In genomic region chr19:48393559-48394330, GRCh38 we compare ENCODE assay signal across 8 cellular contexts. TPM values are rescaled to one million over a fixed set of nuclear protein-coding genes. Genes with fewer than 3 reads are reported as not detected.
DNase-seq lines count a peak whose midpoint lies in the region; ATAC-seq lines count a peak whose summit lies in the region.

GRIN2D (plus strand) TSS chr19:48393668; CDS start chr19:48398393, 4,725 bp downstream.

- H3K18ac ChIP-seq in mesenchymal stem cell (ENCODE audit: low read depth in 1 of 2, low read length in 2 of 2) = peak within 1 kb of the TSS; percentile 78 to 84

- peak within 1 kb of the TSS; percentile 54 for H3K9ac ChIP-seq in mesenchymal stem cell (ENCODE audit: low read length)

- H2BK15ac ChIP-seq in mesenchymal stem cell (ENCODE audit: low read depth, poor library complexity, severe bottlenecking) = peak within 1 kb of the TSS; percentile 55

- H3K27ac Mint-ChIP-seq in CD8-positive, alpha-beta memory T cell = peak within 1 kb of the TSS in 6 of 8 donors; percentile 33 to 80 (median 60)
- no peak within 1 kb of the TSS for H3K27ac Mint-ChIP-seq in activated naive CD8-positive, alpha-beta T cell

- peaks cover 29% of the 10 kb centered on the region for H3K27me3 ChIP-seq in CD8-positive, alpha-beta memory T cell (ENCODE audit: insufficient read depth, low read length, poor library complexity, severe bottlenecking)
- H3K27me3 ChIP-seq in mesenchymal stem cell (ENCODE audit: control insufficient read depth in 1 of 2, insufficient read depth in 1 of 2, low read length in 2 of 2) = peaks cover 33 to 34% of the 10 kb centered on the region in 2 experiments

- H3K79me1 ChIP-seq in mesenchymal stem cell (replicated peaks; ENCODE audit: low read length, poor library complexity, severe bottlenecking) = peaks cover 3% of the 10 kb centered on the region

- no peak for ATAC-seq in activated CD4-positive, CD25-positive, alpha-beta regulatory T cell treated with anti-CD3 and anti-CD28 coated beads, Interleukin-2, amount 50 U/mL, for 24 hours

- H2BK12ac ChIP-seq in mesenchymal stem cell (ENCODE audit: low read length in 2 of 2) = peak within 1 kb of the TSS; percentile 56 to 79

- peaks cover 0 to 14% (median 0%) of the 10 kb centered on the region in 3 donors for H3K36me3 Mint-ChIP-seq in CD8-positive, alpha-beta memory T cell
- no peaks in the 10 kb centered on the region for H3K36me3 Mint-ChIP-seq in activated naive CD8-positive, alpha-beta T cell

- WGBS in mesenchymal stem cell = 3% methylated on average over 24 of the region's 40 CpGs

- H3K4me2 ChIP-seq in mesenchymal stem cell (ENCODE audit: low read length, poor library complexity, severe bottlenecking) = peak within 1 kb of the TSS; percentile 80

- H3K4me3 Mint-ChIP-seq in CD8-positive, alpha-beta memory T cell = peak within 1 kb of the TSS; percentile 41 to 90 (median 66)
- H3K4me3 Mint-ChIP-seq in activated naive CD8-positive, alpha-beta T cell = peak within 1 kb of the TSS; percentile 79

- peaks cover 28 to 31% of the 10 kb centered on the region in 2 donors for H3K27me3 Mint-ChIP-seq in CD8-positive, alpha-beta memory T cell
- peaks cover 10% of the 10 kb centered on the region for H3K27me3 Mint-ChIP-seq in activated naive CD8-positive, alpha-beta T cell

- no peak within 1 kb of the TSS for H2AK5ac ChIP-seq in mesenchymal stem cell (ENCODE audit: low read length, severe bottlenecking)

- H2BK120ac ChIP-seq in mesenchymal stem cell (ENCODE audit: low read depth, low read length) = peak within 1 kb of the TSS; percentile 15

- H3K14ac ChIP-seq in mesenchymal stem cell (ENCODE audit: low read length in 2 of 2) = peak within 1 kb of the TSS in 1 of 2 experiments; percentile 91

- H3K4me3 ChIP-seq in CD8-positive, alpha-beta memory T cell (ENCODE audit: low read length) = no peak within 1 kb of the TSS
- peak within 1 kb of the TSS; percentile 39 to 73 for H3K4me3 ChIP-seq in mesenchymal stem cell (ENCODE audit: insufficient read depth in 1 of 2, low read depth in 1 of 2, low read length in 2 of 2)

- no peaks in the 10 kb centered on the region for H3K9me3 ChIP-seq in CD8-positive, alpha-beta memory T cell (ENCODE audit: low read length)
- no peaks in the 10 kb centered on the region for H3K9me3 ChIP-seq in mesenchymal stem cell (ENCODE audit: control insufficient read depth, low read length)

- H3K4ac ChIP-seq in mesenchymal stem cell (ENCODE audit: low read depth in 1 of 2, low read length in 2 of 2) = peak within 1 kb of the TSS; percentile 20 to 37

- peaks cover 32 to 65% (median 38%) of the 10 kb centered on the region in 3 donors for H3K4me1 Mint-ChIP-seq in CD8-positive, alpha-beta memory T cell
- peaks cover 35% of the 10 kb centered on the region for H3K4me1 Mint-ChIP-seq in activated naive CD8-positive, alpha-beta T cell (ENCODE audit: low read depth)

- no peak within 1 kb of the TSS for H2BK5ac ChIP-seq in mesenchymal stem cell (ENCODE audit: low read depth, low read length, poor library complexity, severe bottlenecking)

- peaks cover 50% of the 10 kb centered on the region for H3K4me1 ChIP-seq in CD8-positive, alpha-beta memory T cell (ENCODE audit: insufficient read depth, low read length)
- peaks cover 42% of the 10 kb centered on the region for H3K4me1 ChIP-seq in mesenchymal stem cell (ENCODE audit: control insufficient read depth, insufficient read depth, low read depth, low read length)

- peak within 1 kb of the TSS in 1 of 2 experiments; percentile 54 for H3K23ac ChIP-seq in mesenchymal stem cell (ENCODE audit: low read length in 2 of 2)

- H4K91ac ChIP-seq in mesenchymal stem cell (ENCODE audit: low read length) = peak within 1 kb of the TSS; percentile 74

- H2AFZ ChIP-seq in mesenchymal stem cell (ENCODE audit: low read depth, low read length) = no peak within 1 kb of the TSS

- no peak within 1 kb of the TSS for H3K27ac ChIP-seq in CD8-positive, alpha-beta memory T cell (ENCODE audit: low read depth, low read length)
- no peak within 1 kb of the TSS for H3K27ac ChIP-seq in mesenchymal stem cell (ENCODE audit: low read length, poor library complexity, severe bottlenecking)

- peak in 3 of 5 donors; percentile 16 to 59 (median 38) for DNase-seq in CD8-positive, alpha-beta memory T cell
- DNase-seq in HuH-7 (ENCODE audit: low spot score) (peak; percentile 66), mesenchymal stem cell (peak; percentile 66), pons (ENCODE audit: low spot score) (no peak), kidney tubule cell (ENCODE audit: low spot score) (no peak)
- DNase-seq in stimulated activated CD4-positive, alpha-beta T cell treated with anti-CD3 and anti-CD28 coated beads, Interleukin-1b, Interleukin-23, amount 100 ng/mL, for 48 hours = no peak

- POLR2A ChIA-PET in CD8-positive, alpha-beta memory T cell (lab: Charles Lee) = interaction anchor here (0.6 kb wide), 1 partner anchor 17 kb away, joined by 3 read pairs; no protein-coding TSS in a partner anchor

- CTCF ChIA-PET in CD8-positive, alpha-beta memory T cell (lab: Charles Lee) = interaction anchor here (1.5 kb wide), 1 partner anchor 191 kb away, joined by 3 read pairs; no protein-coding TSS in a partner anchor

- peak within 1 kb of the TSS; percentile 91 for H4K8ac ChIP-seq in mesenchymal stem cell (ENCODE audit: low read length)

- no peaks in the 10 kb centered on the region for H3K36me3 ChIP-seq in CD8-positive, alpha-beta memory T cell (ENCODE audit: insufficient read depth, low read length)
- H3K36me3 ChIP-seq in mesenchymal stem cell (ENCODE audit: control insufficient read depth in 1 of 2, insufficient read depth in 2 of 2, low read depth in 1 of 2, low read length in 2 of 2) = peaks cover 8% of the 10 kb centered on the region in 2 experiments

- peaks cover 0 to 2% (median 0%) of the 10 kb centered on the region in 5 donors for H3K9me3 Mint-ChIP-seq in CD8-positive, alpha-beta memory T cell
- H3K9me3 Mint-ChIP-seq in activated naive CD8-positive, alpha-beta T cell (ENCODE audit: low read depth) = no peaks in the 10 kb centered on the region

RNA-seq across cellular contexts. Expression of gene GRIN2D, which starts in this region (rescaled TPM):
- under 1 TPM; 0.13 to 0.26 TPM for total RNA-seq in CD8-positive, alpha-beta memory T cell
- 0.05 TPM for polyA plus RNA-seq in CD8-positive, alpha-beta memory T cell
- polyA plus RNA-seq in mesenchymal stem cell (2013, experiment 1 of 2) = 3.2 TPM
- polyA plus RNA-seq in mesenchymal stem cell (2013, experiment 2 of 2) = 2.7 TPM

Comparison
In these comparisons a context has a peak if more than half of its experiments do, and no peak if none do; other contexts are left out.
1. Peak in DNase-seq in CD8-positive, alpha-beta memory T cell; RNA of the gene not detected or under 1 TPM.
2. DNase-seq: peak in HuH-7 (single experiment) and mesenchymal stem cell (single experiment); none in stimulated activated CD4-positive, alpha-beta T cell treated with anti-CD3 and anti-CD28 coated beads, Interleukin-1b, Interleukin-23, amount 100 ng/mL, for 48 hours (single experiment), pons (single experiment) and kidney tubule cell (single experiment).